In genomic region chr3:197654082-197654996, GRCh38 we compare ENCODE assay signal across 8 cellular contexts.
A peak's percentile ranks its signal among the peaks of the same experiment; 100 is the strongest.
DNase-seq lines count a peak whose midpoint lies in the region; ATAC-seq and TF ChIP-seq lines count a peak whose summit lies in the region.
"Not testable (repeated sequence)": the region's sequence is repeated elsewhere in the genome, so short reads cannot be mapped to it uniquely, and the experiment has no call there.

No MANE protein-coding gene starts in this region.

- not testable (repeated sequence) for H3K79me2 ChIP-seq in neural cell (replicated peaks; ENCODE audit: insufficient read depth, low read length)

- H3K27ac Mint-ChIP-seq in glutamatergic neuron (ENCODE audit: unreplicated experiment) = not testable (repeated sequence)

- not testable (repeated sequence) for H3K9me2 ChIP-seq in neural cell (ENCODE audit: insufficient read depth, low read length)

- not testable (repeated sequence) for H3K9ac ChIP-seq in neural cell (ENCODE audit: low read length)

- not testable (repeated sequence) for DNase-seq in GM12865 (ENCODE audit: low read depth)
- DNase-seq in activated effector memory CD4-positive, alpha-beta T cell treated with anti-CD3 and anti-CD28 coated beads, Interleukin-2, amount 50 U/mL, for 16 hours = peak; percentile 80
- DNase-seq in glutamatergic neuron = peak; percentile 65
- DNase-seq in stimulated activated CD8-positive, alpha-beta memory T cell treated with anti-CD3 and anti-CD28 coated beads, Interleukin-4, amount 100 ng/mL, for 24 hours (ENCODE audit: low read depth) = peak; percentile 15

- not testable (repeated sequence) for H3K4me3 Mint-ChIP-seq in glutamatergic neuron (ENCODE audit: unreplicated experiment)

- not testable (repeated sequence) for H3K27me3 ChIP-seq in neural cell (ENCODE audit: insufficient read depth, low read depth, low read length)

- ATAC-seq in GM21529 (IDR thresholded peaks at IDR 0.05; ENCODE audit: unreplicated experiment) = peak; percentile 90
- ATAC-seq in HG03139 (IDR thresholded peaks at IDR 0.05; ENCODE audit: unreplicated experiment) = peak; percentile 90
- ATAC-seq in SK-N-SH treated with all-trans-retinoic acid at 6 μM for 48 hours = peak; percentile 98

- not testable (repeated sequence) for H3K36me3 Mint-ChIP-seq in glutamatergic neuron (ENCODE audit: unreplicated experiment)

- not testable (repeated sequence) for H3F3A ChIP-seq in neural cell (ENCODE audit: insufficient read depth, low read length, poor library complexity, severe bottlenecking)

- not testable (repeated sequence) for H4K20me1 ChIP-seq in neural cell (ENCODE audit: insufficient read depth)

- not testable (repeated sequence) for H3K9me3 Mint-ChIP-seq in glutamatergic neuron (ENCODE audit: unreplicated experiment)

- not testable (repeated sequence) for TF ChIP-seq RAD21 in neural cell (conservative IDR thresholded peaks at IDR 0.05)

- not testable (repeated sequence) for H3K27ac ChIP-seq in neural cell (ENCODE audit: low read length)

- H3K27me3 Mint-ChIP-seq in glutamatergic neuron (ENCODE audit: unreplicated experiment) = not testable (repeated sequence)

- not testable (repeated sequence) for TF ChIP-seq CTCF in GM12865 (IDR thresholded peaks at IDR 0.05; ENCODE audit: insufficient read depth, low read depth, low read length, missing control alignments); glutamatergic neuron (IDR thresholded peaks at IDR 0.05; ENCODE audit: partially characterized antibody, unreplicated experiment); neural cell (IDR thresholded peaks at IDR 0.05; ENCODE audit: poor library complexity, severe bottlenecking)

- not testable (repeated sequence) for H3K9me3 ChIP-seq in neural cell (ENCODE audit: low read length)

- H2AFZ ChIP-seq in neural cell (ENCODE audit: low read depth, low read length) = not testable (repeated sequence)

- H3K36me3 ChIP-seq in neural cell (ENCODE audit: insufficient read depth, low read length) = not testable (repeated sequence)

- not testable (repeated sequence) for H3K4me2 ChIP-seq in neural cell (ENCODE audit: low read length)

- not testable (repeated sequence) for TF ChIP-seq EP300 in neural cell (conservative IDR thresholded peaks at IDR 0.05; ENCODE audit: poor library complexity, severe bottlenecking)

- H3K4me1 Mint-ChIP-seq in glutamatergic neuron (ENCODE audit: low read depth, unreplicated experiment) = not testable (repeated sequence)

- H3K4me3 ChIP-seq in GM12865 (ENCODE audit: low read depth, low read length) (peak overlapping the region; percentile 47), neural cell (ENCODE audit: low read length) (peak overlapping the region; percentile 40)
